ENCODE assay signal across 8 cellular contexts in genomic region chr5:59034498-59035186, GRCh38.
A peak's percentile ranks its signal among the peaks of the same experiment; 100 is the strongest.
DNase-seq lines count a peak whose midpoint lies in the region; TF ChIP-seq lines count a peak whose summit lies in the region.

No MANE protein-coding gene starts in this region.

- in situ Hi-C loops in GM23248 (cut with MboI): loop anchor here (10.0 kb wide), 1 partner anchor 140 kb away; no protein-coding TSS in a partner anchor

- peaks cover 45% of the 10 kb centered on the region for H3K4me1 ChIP-seq in GM23248 (ENCODE audit: insufficient read depth)
- H3K4me1 ChIP-seq in OCI-LY3 (ENCODE audit: low read length): no peaks in the 10 kb centered on the region
- peaks cover 0 to 3% of the 10 kb centered on the region in 2 donors for H3K4me1 ChIP-seq in breast epithelium

- DNase-seq in activated T-cell treated with anti-CD3 and anti-CD28 coated beads, Interleukin-2, amount 50 U/mL, for 24 hours: no peak
- DNase-seq in activated T-cell treated with anti-CD3 and anti-CD28 coated beads, Interleukin-2, amount 50 U/mL, for 48 hours: no peak
- DNase-seq in GM23248: peak; percentile 77
- DNase-seq in breast epithelium (ENCODE audit: low spot score in 2 of 2): no peak
- peak; percentile 19 for DNase-seq in midbrain (lab: John Stamatoyannopoulos, UW)
- no peak for DNase-seq in mucosa of gallbladder (ENCODE audit: low spot score)
- no peak for DNase-seq in stimulated activated CD4-positive, alpha-beta T cell treated with anti-CD3 and anti-CD28 coated beads, Interleukin-4, amount 100 ng/mL, for 4 hours

- 62 to 65% methylated on average over 3 of the region's 3 CpGs for WGBS in GM23248 (ENCODE audit: low coverage in 1 of 2, low lambda C conversion rate in 2 of 2, missing lambda C conversion rate in 2 of 2), 2 experiments

- peak overlapping the region; percentile 84 for H3K4me3 Mint-ChIP-seq in activated T-cell treated with anti-CD3 and anti-CD28 coated beads, Interleukin-2, amount 50 U/mL, for 24 hours

- H3K27ac Mint-ChIP-seq in activated T-cell treated with anti-CD3 and anti-CD28 coated beads, Interleukin-2, amount 50 U/mL, for 24 hours: peak overlapping the region; percentile 96

- intact Hi-C loops in breast epithelium (cut with DNase I; ENCODE audit: low total_unique reads): no loop called here

- H3K4me2 ChIP-seq in GM23248 (ENCODE audit: unreplicated experiment): peak overlapping the region; percentile 12
- H3K4me2 ChIP-seq in OCI-LY3 (ENCODE audit: low read length): no peak overlapping the region

- H3K27me3 Mint-ChIP-seq in activated T-cell treated with anti-CD3 and anti-CD28 coated beads, Interleukin-2, amount 50 U/mL, for 24 hours: no peaks in the 10 kb centered on the region

- H3K27ac ChIP-seq in GM23248 (peak overlapping the region; percentile 89), OCI-LY3 (ENCODE audit: low read length) (no peak overlapping the region), breast epithelium (no peak overlapping the region)

- peak overlapping the region; percentile 12; the same call in 1 of the 2 replicates for H2AFZ ChIP-seq in GM23248
- no peak overlapping the region for H2AFZ ChIP-seq in OCI-LY3 (ENCODE audit: low read depth, low read length)

- H3F3A ChIP-seq in GM23248 (ENCODE audit: insufficient read depth): peaks cover 25% of the 10 kb centered on the region

- H3K9me3 ChIP-seq in GM23248 (ENCODE audit: low read depth) (no peaks in the 10 kb centered on the region), OCI-LY3 (ENCODE audit: insufficient read depth, low read length) (no peaks in the 10 kb centered on the region), breast epithelium (no peaks in the 10 kb centered on the region)

- H3K4me1 Mint-ChIP-seq in activated T-cell treated with anti-CD3 and anti-CD28 coated beads, Interleukin-2, amount 50 U/mL, for 24 hours (ENCODE audit: low read depth): peaks cover 56% of the 10 kb centered on the region

- TF ChIP-seq CTCF in OCI-LY3 (IDR thresholded peaks at IDR 0.05; ENCODE audit: low read depth, low read length): peak; percentile 43
- peak in 2 of 3 donors; percentile 16 to 33 for TF ChIP-seq CTCF in breast epithelium (IDR thresholded peaks at IDR 0.05)

- H3K27me3 ChIP-seq in GM23248 (replicated peaks; ENCODE audit: insufficient read depth) (no peaks in the 10 kb centered on the region), OCI-LY3 (ENCODE audit: low read depth, low read length) (no peaks in the 10 kb centered on the region), breast epithelium (peaks cover 0 to 9% of the 10 kb centered on the region in 2 donors)

- no peak overlapping the region for H3K4me3 ChIP-seq in GM23248
- H3K4me3 ChIP-seq in OCI-LY3 (ENCODE audit: low read length): no peak overlapping the region
- peak overlapping the region in 1 of 3 donors; percentile 14 for H3K4me3 ChIP-seq in breast epithelium

- H3K9me3 Mint-ChIP-seq in activated T-cell treated with anti-CD3 and anti-CD28 coated beads, Interleukin-2, amount 50 U/mL, for 24 hours: no peaks in the 10 kb centered on the region

- TF ChIP-seq POLR2A in breast epithelium (IDR thresholded peaks at IDR 0.05): no peak

- H3K79me2 ChIP-seq in GM23248 (ENCODE audit: insufficient read depth) (peaks cover 85% of the 10 kb centered on the region), OCI-LY3 (ENCODE audit: low read length) (no peaks in the 10 kb centered on the region)

- peaks cover 74% of the 10 kb centered on the region for H3K36me3 Mint-ChIP-seq in activated T-cell treated with anti-CD3 and anti-CD28 coated beads, Interleukin-2, amount 50 U/mL, for 24 hours (ENCODE audit: low read depth)

- H3K9ac ChIP-seq in GM23248 (peak overlapping the region; percentile 88; the same call in 1 of the 2 replicates), OCI-LY3 (ENCODE audit: low read length) (no peak overlapping the region)

- no peaks in the 10 kb centered on the region for H3K9me2 ChIP-seq in GM23248 (ENCODE audit: insufficient read depth)

- H3K36me3 ChIP-seq in GM23248 (ENCODE audit: low read depth) (no peaks in the 10 kb centered on the region), OCI-LY3 (replicated peaks; ENCODE audit: low read depth, low read length) (no peaks in the 10 kb centered on the region), breast epithelium (no peaks in the 10 kb centered on the region)

- H4K20me1 ChIP-seq in GM23248 (ENCODE audit: insufficient read depth) (no peaks in the 10 kb centered on the region), OCI-LY3 (ENCODE audit: insufficient read depth, low read length) (no peaks in the 10 kb centered on the region)

Comparison
In these comparisons a context has a peak if more than half of its experiments do, and no peak if none do; other contexts are left out.
1. DNase-seq: peak in GM23248 (single experiment) and midbrain (single experiment); none in activated T-cell treated with anti-CD3 and anti-CD28 coated beads, Interleukin-2, amount 50 U/mL, for 24 hours (single experiment), activated T-cell treated with anti-CD3 and anti-CD28 coated beads, Interleukin-2, amount 50 U/mL, for 48 hours (0 of 2), breast epithelium (0 of 2), mucosa of gallbladder (single experiment) and stimulated activated CD4-positive, alpha-beta T cell treated with anti-CD3 and anti-CD28 coated beads, Interleukin-4, amount 100 ng/mL, for 4 hours (0 of 2).